ENCODE assay signal across 23 cellular contexts in genomic region chr1:23389846-23390321, GRCh38.
"Had no signal": no experiment of that assay in that cellular context is flagged by ENCODE, and none has a peak within 500 bp of the region (broad histone marks: within the 10 kb centered on the region; RNA-seq: fewer than 3 reads in every experiment).

No MANE protein-coding gene starts in this region.

- ATAC-seq: esophagus mucosa, left lung, natural killer cell, T-cell, upper lobe of right lung had no signal

- H3K4me1 ChIP-seq: prostate gland had no signal

- H3K36me3 ChIP-seq: brain microvascular endothelial cell, left lung, ovary, prostate gland, upper lobe of right lung had no signal

- FAIRE-seq: colon, endothelial cell of umbilical vein had no signal

- H3K27me3 ChIP-seq: brain microvascular endothelial cell, left lung, ovary, upper lobe of right lung had no signal

- DNase-seq: activated CD4-positive, alpha-beta memory T cell treated with anti-CD3 and anti-CD28 coated beads, Interleukin-2, amount 10 ng/mL, durations not matched to agents 7 days and 5 days; activated CD4-positive, alpha-beta T cell treated with anti-CD3 and anti-CD28 coated beads, Interleukin-2, amount 10 ng/mL, durations not matched to agents 24 days and 14 days; activated gamma-delta T cell treated with Interleukin-2 at 50 U/mL for 16 hours; aorta; brain microvascular endothelial cell; central memory CD4-positive, alpha-beta T cell; effector memory CD4-positive, alpha-beta T cell; foreskin melanocyte; immature natural killer cell; kidney glomerular epithelial cell; left lung; midbrain; natural killer cell; ovary; stimulated activated CD4-positive, alpha-beta T cell treated with anti-CD3 and anti-CD28 coated beads, Interleukin-4, amount 100 ng/mL, for 24 hours; stimulated activated naive CD4-positive, alpha-beta T cell treated with Interleukin-2 at 50 U/mL for 16 hours; T-cell; upper lobe of right lung had no signal

- H3K4me3 ChIP-seq: left lung, ovary, prostate gland, thoracic aorta, upper lobe of right lung had no signal

- H3K27ac ChIP-seq: brain microvascular endothelial cell, left lung, prostate gland, thoracic aorta, upper lobe of right lung had no signal

- H3K9me3 ChIP-seq: left lung, ovary, prostate gland, thoracic aorta, upper lobe of right lung had no signal
